ENCODE assay signal across 17 cellular contexts in genomic region chr11:66338276-66339162, GRCh38. TPM values are rescaled to one million over a fixed set of nuclear protein-coding genes. Genes with fewer than 3 reads are reported as not detected.
A peak's percentile ranks its signal among the peaks of the same experiment; 100 is the strongest.
DNase-seq lines count a peak whose midpoint lies in the region; ATAC-seq and TF ChIP-seq lines count a peak whose summit lies in the region.
"Had no signal": no experiment of that assay in that cellular context is flagged by ENCODE, and none has a peak within 500 bp of the region (broad histone marks: within the 10 kb centered on the region; RNA-seq: fewer than 3 reads in every experiment).

No MANE protein-coding gene starts in this region.

- peaks cover 2% of the 10 kb centered on the region for H3K27me3 Mint-ChIP-seq in activated naive CD8-positive, alpha-beta T cell treated with anti-CD3 and anti-CD28 coated beads, Interleukin-2, amount 50 U/mL, for 24 hours
- peaks cover 10% of the 10 kb centered on the region for H3K27me3 Mint-ChIP-seq in glutamatergic neuron (ENCODE audit: unreplicated experiment)

- peaks cover 46% of the 10 kb centered on the region for H3K36me3 ChIP-seq in suprapubic skin

- H3K9me3 Mint-ChIP-seq in activated naive CD8-positive, alpha-beta T cell treated with anti-CD3 and anti-CD28 coated beads, Interleukin-2, amount 50 U/mL, for 24 hours, result no peaks in the 10 kb centered on the region
- peaks cover 6% of the 10 kb centered on the region for H3K9me3 Mint-ChIP-seq in glutamatergic neuron (ENCODE audit: unreplicated experiment)
- H3K9me3 Mint-ChIP-seq: natural killer cell treated with Interleukin-12 subunit alpha and Interleukin-12 subunit beta and Interleukin-15 and Interleukin-18, amount 100 ng/mL, for 72 hours; stimulated activated naive B cell treated with anti-CD40 and anti-IgM and Interleukin-4, amounts not matched to agents 10 μg/mL and 1 μg/mL and 100 μg/mL, for 72 hours had no signal

- H3K4me1 Mint-ChIP-seq in activated naive CD8-positive, alpha-beta T cell treated with anti-CD3 and anti-CD28 coated beads, Interleukin-2, amount 50 U/mL, for 24 hours, result peaks cover 43% of the 10 kb centered on the region
- H3K4me1 Mint-ChIP-seq in glutamatergic neuron (ENCODE audit: low read depth, unreplicated experiment), result peaks cover 19% of the 10 kb centered on the region

- peak overlapping the region; percentile 8 for H3K27ac Mint-ChIP-seq in activated naive CD8-positive, alpha-beta T cell treated with anti-CD3 and anti-CD28 coated beads, Interleukin-2, amount 50 U/mL, for 24 hours
- peak overlapping the region; percentile 93 for H3K27ac Mint-ChIP-seq in glutamatergic neuron (ENCODE audit: unreplicated experiment)
- H3K27ac Mint-ChIP-seq: natural killer cell treated with Interleukin-12 subunit alpha and Interleukin-12 subunit beta and Interleukin-15 and Interleukin-18, amount 100 ng/mL, for 72 hours had no signal

- H3K4me3 Mint-ChIP-seq in activated naive CD8-positive, alpha-beta T cell treated with anti-CD3 and anti-CD28 coated beads, Interleukin-2, amount 50 U/mL, for 24 hours, result no peak overlapping the region
- H3K4me3 Mint-ChIP-seq in glutamatergic neuron (ENCODE audit: unreplicated experiment), result no peak overlapping the region
- H3K4me3 Mint-ChIP-seq: natural killer cell treated with Interleukin-12 subunit alpha and Interleukin-12 subunit beta and Interleukin-15 and Interleukin-18, amount 100 ng/mL, for 72 hours; stimulated activated naive B cell treated with anti-CD40 and anti-IgM and Interleukin-4, amounts not matched to agents 10 μg/mL and 1 μg/mL and 100 μg/mL, for 72 hours had no signal

- peak overlapping the region; percentile 90 for H3K27ac ChIP-seq in suprapubic skin
- H3K27ac ChIP-seq: colonic mucosa, right lobe of liver had no signal

- H3K9me3 ChIP-seq in suprapubic skin, result no peaks in the 10 kb centered on the region
- H3K9me3 ChIP-seq: colonic mucosa, right lobe of liver, vagina had no signal

- ATAC-seq in Right ventricle myocardium inferior (no peak), GM21723 (IDR thresholded peaks at IDR 0.05; ENCODE audit: unreplicated experiment) (no peak)
- ATAC-seq in activated naive CD8-positive, alpha-beta T cell treated with anti-CD3 and anti-CD28 coated beads, Interleukin-2, amount 50 U/mL, for 24 hours, result no peak
- ATAC-seq: natural killer cell treated with Interleukin-12 subunit alpha and Interleukin-12 subunit beta and Interleukin-15 and Interleukin-18, amount 100 ng/mL, for 72 hours; right lobe of liver; stimulated activated naive B cell treated with anti-CD40 and anti-IgM and Interleukin-4, amounts not matched to agents 10 μg/mL and 1 μg/mL and 100 μg/mL, for 72 hours had no signal

- 71% methylated on average over 6 of the region's 17 CpGs for WGBS in suprapubic skin

- TF ChIP-seq POLR2A in suprapubic skin (IDR thresholded peaks at IDR 0.05), result no peak

- TF ChIP-seq EP300 in suprapubic skin (IDR thresholded peaks at IDR 0.05), result no peak

- H3K4me3 ChIP-seq in suprapubic skin, result no peak overlapping the region
- H3K4me3 ChIP-seq: colonic mucosa, right lobe of liver, vagina had no signal

- intact Hi-C loops in Right ventricle myocardium inferior (cut with DNase I), result loop anchor here (5.0 kb wide), 1 partner anchor 116 kb away; no protein-coding TSS in a partner anchor
- intact Hi-C loops in cardiac septum (cut with DNase I), result no loop called here

- peaks cover 35% of the 10 kb centered on the region for H3K36me3 Mint-ChIP-seq in activated naive CD8-positive, alpha-beta T cell treated with anti-CD3 and anti-CD28 coated beads, Interleukin-2, amount 50 U/mL, for 24 hours (ENCODE audit: low read depth)
- no peaks in the 10 kb centered on the region for H3K36me3 Mint-ChIP-seq in glutamatergic neuron (ENCODE audit: unreplicated experiment)

- peaks cover 64% of the 10 kb centered on the region for H3K4me1 ChIP-seq in suprapubic skin

- TF ChIP-seq CTCF in glutamatergic neuron (IDR thresholded peaks at IDR 0.05; ENCODE audit: partially characterized antibody, unreplicated experiment) (no peak), suprapubic skin (IDR thresholded peaks at IDR 0.05) (no peak)

- no peaks in the 10 kb centered on the region for H3K27me3 ChIP-seq in suprapubic skin
- H3K27me3 ChIP-seq: colonic mucosa, right lobe of liver, vagina had no signal

- DNase-seq in Right ventricle myocardium inferior (ENCODE audit: missing footprints) (peak; percentile 20), cardiac septum (ENCODE audit: low spot score) (no peak), glutamatergic neuron (no peak), suprapubic skin (ENCODE audit: low spot score in 2 of 2) (no peak), NCI-H1048 (lab: John Stamatoyannopoulos, UW) (no peak), DMS53 (lab: John Stamatoyannopoulos, UW) (no peak)
- no peak for DNase-seq in activated naive CD8-positive, alpha-beta T cell treated with anti-CD3 and anti-CD28 coated beads, Interleukin-2, amount 50 U/mL, for 24 hours
- DNase-seq: activated naive CD4-positive, alpha-beta T cell; colonic mucosa; GOT3; NCI-H146; NCI-H446 treated with DMSO at 0.1 percent for 48 hours; stimulated activated naive B cell treated with anti-CD40 and anti-IgM and Interleukin-4, amounts not matched to agents 10 μg/mL and 1 μg/mL and 100 μg/mL, for 72 hours had no signal

RNA-seq across cellular contexts. Expression of gene RIN1, which starts 2.3 kb away (rescaled TPM):
- total RNA-seq in Right ventricle myocardium inferior (1.6 TPM), cardiac septum (2.2 TPM), glutamatergic neuron (ENCODE audit: unreplicated experiment) (1.9 TPM), suprapubic skin (10 to 100 TPM; 40.3 to 73.6 (median 60.3) TPM)

RNA-seq across cellular contexts. Expression of gene BRMS1, which starts 6.4 kb away (rescaled TPM):
- total RNA-seq in Right ventricle myocardium inferior (14.6 TPM), cardiac septum (14.6 TPM), glutamatergic neuron (ENCODE audit: unreplicated experiment) (44.0 TPM), suprapubic skin (10 to 100 TPM; 45.7 to 60.3 (median 57.3) TPM)

RNA-seq across cellular contexts. Expression of gene B4GAT1, which starts 8.9 kb away (rescaled TPM):
- total RNA-seq in Right ventricle myocardium inferior (49.0 TPM), cardiac septum (31.6 TPM), glutamatergic neuron (ENCODE audit: unreplicated experiment) (42.7 TPM), suprapubic skin (10 to 100 TPM; 14.4 to 31.9 (median 20.6) TPM)

RNA-seq across cellular contexts. Expression of gene CD248, which starts 21.7 kb away (rescaled TPM):
- total RNA-seq in Right ventricle myocardium inferior, result 26.7 TPM
- total RNA-seq in cardiac septum, result 9.7 TPM
- total RNA-seq in glutamatergic neuron (ENCODE audit: unreplicated experiment), result 11.4 TPM
- total RNA-seq in suprapubic skin, result 10 to 100 TPM in 2 of 4 donors, 1 to 10 TPM in 2; 5.9 to 32.6 (median 19.2) TPM

RNA-seq across cellular contexts. Expression of gene SLC29A2, which starts 33.0 kb away (rescaled TPM):
- 16.8 TPM for total RNA-seq in Right ventricle myocardium inferior
- 8.8 TPM for total RNA-seq in cardiac septum
- total RNA-seq in glutamatergic neuron (ENCODE audit: unreplicated experiment), result 2.8 TPM
- total RNA-seq in suprapubic skin, result 1 to 10 TPM; 2.2 to 4.7 (median 3.9) TPM

Comparison
In these comparisons a context has a peak if more than half of its experiments do, and no peak if none do; other contexts are left out.
1. RNA of gene RIN1, which starts 2.3 kb away (total RNA-seq): 40.3 to 73.6 TPM in suprapubic skin; 2.2 TPM in cardiac septum (single experiment), 1.9 TPM in glutamatergic neuron (single experiment) and 1.6 TPM in Right ventricle myocardium inferior (single experiment); every median in the first group is over 10 times any median in the second.